27 cellular contexts compared by ENCODE assay signal in the genomic region with DNA sequence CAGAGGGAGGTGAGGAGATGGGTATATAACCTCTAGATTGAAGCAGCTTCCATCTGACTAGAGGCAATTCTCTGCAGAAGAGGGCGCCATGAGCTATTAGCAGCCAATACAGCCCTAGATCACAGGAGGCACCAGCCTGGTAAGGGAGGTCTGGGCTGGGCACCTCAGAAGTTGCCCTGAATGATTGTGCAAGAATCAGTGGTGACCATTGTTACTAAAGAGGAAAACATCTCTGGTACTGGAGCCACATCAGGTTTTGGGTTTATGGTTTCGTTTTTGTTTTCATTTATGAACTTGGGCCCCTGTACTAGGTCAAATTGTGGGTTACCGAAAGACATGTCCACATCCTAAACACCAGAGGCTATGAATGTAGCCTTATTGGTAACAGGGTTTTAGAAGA.
DNase-seq lines count a peak whose midpoint lies in the region; ATAC-seq and TF ChIP-seq lines count a peak whose summit lies in the region.
"Had no signal": no experiment of that assay in that cellular context is flagged by ENCODE, and none has a peak within 500 bp of the region (broad histone marks: within the 10 kb centered on the region; RNA-seq: fewer than 3 reads in every experiment).

No MANE protein-coding gene starts in this region.

- H2AK5ac ChIP-seq in H9 (ENCODE audit: insufficient read length, low read length), result no peak overlapping the region

- H2BK20ac ChIP-seq in H9 (ENCODE audit: low read depth, low read length, poor library complexity, severe bottlenecking), result no peak overlapping the region

- no peak overlapping the region for H3K9ac ChIP-seq in H9 (ENCODE audit: extremely low read depth, insufficient read length, low read length)

- no peak overlapping the region for H2BK15ac ChIP-seq in H9 (ENCODE audit: low read depth, low read length)

- H2BK12ac ChIP-seq in H9 (ENCODE audit: insufficient read length, low read depth, low read length), result no peak overlapping the region

- H4K20me1 ChIP-seq in H9 (ENCODE audit: control insufficient read depth, insufficient read depth, insufficient read length), result no peaks in the 10 kb centered on the region

- H3K18ac ChIP-seq in H9 (ENCODE audit: insufficient read length, low read depth, low read length), result no peak overlapping the region

- ATAC-seq in GM21367 (IDR thresholded peaks at IDR 0.05; ENCODE audit: unreplicated experiment), result no peak
- ATAC-seq in GM18907 (IDR thresholded peaks at IDR 0.05; ENCODE audit: unreplicated experiment), result no peak
- ATAC-seq: body of pancreas, heart right ventricle, left colon had no signal

- no peaks in the 10 kb centered on the region for H3K23me2 ChIP-seq in H9 (ENCODE audit: insufficient read length, low read depth, low read length, poor library complexity, severe bottlenecking)

- no peak overlapping the region for H4K91ac ChIP-seq in H9 (ENCODE audit: insufficient read length, low read depth, low read length)

- H3K27me3 ChIP-seq in H9 (ENCODE audit: insufficient read depth, low read length), result no peaks in the 10 kb centered on the region
- H3K27me3 ChIP-seq: body of pancreas, heart right ventricle, neutrophil had no signal

- no peak overlapping the region for H3T11ph ChIP-seq in H9 (ENCODE audit: low read length)

- H3K27ac Mint-ChIP-seq in activated naive CD4-positive, alpha-beta T cell treated with anti-CD3 and anti-CD28 coated beads for 36 hours, result no peak overlapping the region
- no peak overlapping the region; a peak in 1 of 7 replicates for H3K27ac Mint-ChIP-seq in H9
- H3K27ac Mint-ChIP-seq in T-helper 1 cell treated with Interleukin-12 subunit alpha and Interleukin-12 subunit beta and Interleukin-4 antibody, amounts not matched to agents 30 μg/mL and 1 μg/mL, for 36 hours, result peak overlapping the region; percentile 19
- H3K27ac Mint-ChIP-seq: activated CD4-positive, alpha-beta T cell treated with anti-CD3 and anti-CD28 coated beads, Interleukin-2, amount 10 ng/mL, durations not matched to agents 24 days and 14 days; memory B cell; type B pancreatic cell had no signal

- H3K79me2 ChIP-seq in H9 (ENCODE audit: insufficient read depth, low read length), result no peaks in the 10 kb centered on the region

- TF ChIP-seq CTCF in H9 (conservative IDR thresholded peaks at IDR 0.05), result peak; percentile 40; the same call in 2 of the 3 replicates

- H3K9me3 Mint-ChIP-seq in activated naive CD4-positive, alpha-beta T cell treated with anti-CD3 and anti-CD28 coated beads for 36 hours, result peaks cover 23% of the 10 kb centered on the region
- peaks cover 31 to 34% of the 10 kb centered on the region in 2 experiments for H3K9me3 Mint-ChIP-seq in H9
- peaks cover 50% of the 10 kb centered on the region for H3K9me3 Mint-ChIP-seq in T-helper 1 cell treated with Interleukin-12 subunit alpha and Interleukin-12 subunit beta and Interleukin-4 antibody, amounts not matched to agents 30 μg/mL and 1 μg/mL, for 36 hours
- H3K9me3 Mint-ChIP-seq: memory B cell had no signal

- intact Hi-C loops in activated naive CD4-positive, alpha-beta T cell treated with anti-CD3 and anti-CD28 coated beads for 36 hours (cut with micrococcal nuclease), result no loop called here

- no peak overlapping the region for H2BK5ac ChIP-seq in H9 (ENCODE audit: insufficient read length, low read length)

- no peak overlapping the region for H2AFZ ChIP-seq in H9 (ENCODE audit: low read length)

- H3K23ac ChIP-seq in H9 (ENCODE audit: insufficient read length, low read depth, low read length), result no peak overlapping the region

- peaks cover 2% of the 10 kb centered on the region for H3K36me3 Mint-ChIP-seq in activated naive CD4-positive, alpha-beta T cell treated with anti-CD3 and anti-CD28 coated beads for 36 hours (ENCODE audit: low read depth)
- peaks cover 18 to 32% (median 28%) of the 10 kb centered on the region in 3 experiments for H3K36me3 Mint-ChIP-seq in H9 (ENCODE audit: insufficient read depth in 1 of 3, low read depth in 3 of 3)
- peaks cover 26% of the 10 kb centered on the region for H3K36me3 Mint-ChIP-seq in T-helper 1 cell treated with Interleukin-12 subunit alpha and Interleukin-12 subunit beta and Interleukin-4 antibody, amounts not matched to agents 30 μg/mL and 1 μg/mL, for 36 hours (ENCODE audit: low read depth)
- H3K36me3 Mint-ChIP-seq: CD8-positive, alpha-beta memory T cell; memory B cell; type B pancreatic cell had no signal

- H3K4me1 ChIP-seq in H9 (ENCODE audit: insufficient read depth, low read length), result no peaks in the 10 kb centered on the region
- H3K4me1 ChIP-seq: body of pancreas, prostate gland had no signal

- no peak overlapping the region for H3K4me2 ChIP-seq in H9 (ENCODE audit: insufficient read depth, insufficient read length, low read length)

- H3K27ac ChIP-seq in H9 (ENCODE audit: insufficient read length, low read depth, low read length), result no peak overlapping the region
- H3K27ac ChIP-seq: body of pancreas, heart right ventricle, neutrophil, prostate gland, SK-N-MC had no signal

- no peak overlapping the region for H4K8ac ChIP-seq in H9 (replicated peaks; ENCODE audit: insufficient read length, low read depth, low read length)

- WGBS in H9 (ENCODE audit: extremely low coverage, insufficient read length, low lambda C conversion rate), result no CpG with 5 or more reads among the region's 3 CpGs

- H4K5ac ChIP-seq in H9 (ENCODE audit: insufficient read length, low read depth, low read length), result no peak overlapping the region

- peaks cover 11% of the 10 kb centered on the region for H3K9me3 ChIP-seq in H9 (ENCODE audit: control insufficient read depth, low read depth, low read length)
- H3K9me3 ChIP-seq: neutrophil, prostate gland had no signal

- no peak overlapping the region for H3K14ac ChIP-seq in H9 (ENCODE audit: insufficient read depth, low read length)

- no peak overlapping the region for H3K56ac ChIP-seq in H9 (ENCODE audit: insufficient read length, low read depth, low read length)

- H3K79me1 ChIP-seq in H9 (ENCODE audit: insufficient read depth, low read depth, low read length, poor library complexity, severe bottlenecking), result no peaks in the 10 kb centered on the region

- peaks cover 3% of the 10 kb centered on the region for H3K4me1 Mint-ChIP-seq in activated naive CD4-positive, alpha-beta T cell treated with anti-CD3 and anti-CD28 coated beads for 36 hours (ENCODE audit: low read depth)
- peaks cover 12 to 15% of the 10 kb centered on the region in 2 experiments for H3K4me1 Mint-ChIP-seq in H9
- peaks cover 4% of the 10 kb centered on the region for H3K4me1 Mint-ChIP-seq in T-helper 1 cell treated with Interleukin-12 subunit alpha and Interleukin-12 subunit beta and Interleukin-4 antibody, amounts not matched to agents 30 μg/mL and 1 μg/mL, for 36 hours (ENCODE audit: low read depth)
- H3K4me1 Mint-ChIP-seq: activated CD4-positive, alpha-beta T cell treated with anti-CD3 and anti-CD28 coated beads, Interleukin-2, amount 10 ng/mL, durations not matched to agents 24 days and 14 days; memory B cell had no signal

- no peaks in the 10 kb centered on the region for H3K27me3 Mint-ChIP-seq in activated naive CD4-positive, alpha-beta T cell treated with anti-CD3 and anti-CD28 coated beads for 36 hours (ENCODE audit: low read depth)
- peaks cover 2% of the 10 kb centered on the region for H3K27me3 Mint-ChIP-seq in H9 (ENCODE audit: low read depth)
- H3K27me3 Mint-ChIP-seq in T-helper 1 cell treated with Interleukin-12 subunit alpha and Interleukin-12 subunit beta and Interleukin-4 antibody, amounts not matched to agents 30 μg/mL and 1 μg/mL, for 36 hours (ENCODE audit: low read depth), result no peaks in the 10 kb centered on the region
- H3K27me3 Mint-ChIP-seq: activated CD4-positive, alpha-beta T cell treated with anti-CD3 and anti-CD28 coated beads, Interleukin-2, amount 10 ng/mL, durations not matched to agents 24 days and 14 days; CD8-positive, alpha-beta memory T cell; memory B cell; type B pancreatic cell had no signal

- no peak overlapping the region for H2BK120ac ChIP-seq in H9 (ENCODE audit: low read depth, low read length, poor library complexity, severe bottlenecking)

- CTCF ChIA-PET in activated naive CD4-positive, alpha-beta T cell treated with anti-CD3 and anti-CD28 coated beads for 36 hours (lab: Charles Lee), result no interaction called here

- H3K4me3 Mint-ChIP-seq in activated naive CD4-positive, alpha-beta T cell treated with anti-CD3 and anti-CD28 coated beads for 36 hours, result no peak overlapping the region
- no peak overlapping the region for H3K4me3 Mint-ChIP-seq in H9
- no peak overlapping the region for H3K4me3 Mint-ChIP-seq in T-helper 1 cell treated with Interleukin-12 subunit alpha and Interleukin-12 subunit beta and Interleukin-4 antibody, amounts not matched to agents 30 μg/mL and 1 μg/mL, for 36 hours
- H3K4me3 Mint-ChIP-seq: activated CD4-positive, alpha-beta T cell treated with anti-CD3 and anti-CD28 coated beads, Interleukin-2, amount 10 ng/mL, durations not matched to agents 24 days and 14 days; CD8-positive, alpha-beta memory T cell; memory B cell; type B pancreatic cell had no signal

- no peak overlapping the region for H3K4ac ChIP-seq in H9 (ENCODE audit: low read depth, low read length)

- peak; percentile 10 for DNase-seq in activated naive CD4-positive, alpha-beta T cell treated with anti-CD3 and anti-CD28 coated beads for 36 hours
- DNase-seq in activated naive CD4-positive, alpha-beta T cell treated with anti-CD3 and anti-CD28 coated beads, Interleukin-2, amount 50 U/mL, for 16 hours, result no peak
- DNase-seq in H9, result peak; percentile 50
- DNase-seq in iPS-NIHi11 (ENCODE audit: low spot score), result peak; percentile 26
- DNase-seq in DMS79 (lab: John Stamatoyannopoulos, UW), result no peak
- DNase-seq: activated CD4-positive, alpha-beta T cell treated with anti-CD3 and anti-CD28 coated beads, Interleukin-2, amount 10 ng/mL, durations not matched to agents 24 days and 14 days; activated CD8-positive, alpha-beta memory T cell treated with anti-CD3 and anti-CD28 coated beads, Interleukin-2, amount 50 U/mL, for 48 hours; body of pancreas; CD8-positive, alpha-beta memory T cell; effector CD4-positive, alpha-beta T cell; foreskin fibroblast; GDM1; heart right ventricle; Kasumi-1; left colon; NCI-H1092; NCI-H1930; NCI-H748 treated with DMSO at 0.1 percent for 48 hours; T-helper 2 cell had no signal

Comparison
In these comparisons a context has a peak if more than half of its experiments do, and no peak if none do; other contexts are left out.
1. DNase-seq: peak in activated naive CD4-positive, alpha-beta T cell treated with anti-CD3 and anti-CD28 coated beads for 36 hours (single experiment), H9 (single experiment) and iPS-NIHi11 (single experiment); none in activated naive CD4-positive, alpha-beta T cell treated with anti-CD3 and anti-CD28 coated beads, Interleukin-2, amount 50 U/mL, for 16 hours (single experiment) and DMS79 (single experiment).